In genomic region chr22:45001653-45002052, GRCh38 we compare ENCODE assay signal across 34 cellular contexts. TPM values are rescaled to one million over a fixed set of nuclear protein-coding genes. Genes with fewer than 3 reads are reported as not detected.
"Had no signal": no experiment of that assay in that cellular context is flagged by ENCODE, and none has a peak within 500 bp of the region (broad histone marks: within the 10 kb centered on the region; RNA-seq: fewer than 3 reads in every experiment).

No MANE protein-coding gene starts in this region.

- H3K9me3 Mint-ChIP-seq: activated B cell treated with CpG ODN at 0.5 μM for 24 hours; activated CD4-positive, alpha-beta memory T cell treated with anti-CD3 and anti-CD28 coated beads for 36 hours; activated CD4-positive, alpha-beta memory T cell treated with anti-CD3 and anti-CD28 coated beads, Interleukin-2, amount 10 ng/mL, durations not matched to agents 7 days and 5 days; activated CD4-positive, alpha-beta T cell treated with anti-CD3 and anti-CD28 coated beads, Interleukin-2, amount 10 ng/mL, durations not matched to agents 24 days and 14 days; activated CD4-positive, alpha-beta T cell treated with anti-CD3 and anti-CD28 coated beads, Interleukin-2, amount 10 ng/mL, durations not matched to agents 7 days and 5 days; activated CD8-positive, alpha-beta T cell treated with anti-CD3 and anti-CD28 coated beads for 36 hours; T-helper 1 cell treated with Interleukin-12 subunit alpha and Interleukin-12 subunit beta and Interleukin-4 antibody, amounts not matched to agents 30 μg/mL and 1 μg/mL, for 36 hours; T-helper 2 cell treated with Interferon-gamma antibody and Interleukin-4, amounts not matched to agents 5 μg/mL and 100 μg/mL, for 36 hours; WTC11 had no signal

- H3K27ac Mint-ChIP-seq: activated B cell treated with CpG ODN at 0.5 μM for 24 hours; activated CD4-positive, alpha-beta memory T cell treated with anti-CD3 and anti-CD28 coated beads for 36 hours; activated CD4-positive, alpha-beta memory T cell treated with anti-CD3 and anti-CD28 coated beads, Interleukin-2, amount 10 ng/mL, durations not matched to agents 7 days and 5 days; activated CD4-positive, alpha-beta T cell treated with anti-CD3 and anti-CD28 coated beads for 36 hours; activated CD4-positive, alpha-beta T cell treated with anti-CD3 and anti-CD28 coated beads, Interleukin-2, amount 10 ng/mL, durations not matched to agents 24 days and 14 days; activated CD4-positive, alpha-beta T cell treated with anti-CD3 and anti-CD28 coated beads, Interleukin-2, amount 10 ng/mL, durations not matched to agents 7 days and 5 days; activated CD8-positive, alpha-beta memory T cell treated with anti-CD3 and anti-CD28 coated beads, Interleukin-2, amount 10 ng/mL, durations not matched to agents 7 days and 5 days; activated CD8-positive, alpha-beta T cell treated with anti-CD3 and anti-CD28 coated beads for 36 hours; activated CD8-positive, alpha-beta T cell treated with anti-CD3 and anti-CD28 coated beads, Interleukin-2, amount 10 ng/mL, durations not matched to agents 7 days and 5 days; T-cell; T-helper 1 cell treated with Interleukin-12 subunit alpha and Interleukin-12 subunit beta and Interleukin-4 antibody, amounts not matched to agents 30 μg/mL and 1 μg/mL, for 36 hours; T-helper 17 cell; T-helper 2 cell treated with Interferon-gamma antibody and Interleukin-4, amounts not matched to agents 5 μg/mL and 100 μg/mL, for 36 hours had no signal

- H3K36me3 Mint-ChIP-seq: activated CD8-positive, alpha-beta memory T cell treated with anti-CD3 and anti-CD28 coated beads, Interleukin-2, amount 10 ng/mL, durations not matched to agents 7 days and 5 days; T-cell had no signal

- H3K4me3 Mint-ChIP-seq: activated B cell treated with CpG ODN at 0.5 μM for 24 hours; activated CD4-positive, alpha-beta memory T cell treated with anti-CD3 and anti-CD28 coated beads for 36 hours; activated CD4-positive, alpha-beta memory T cell treated with anti-CD3 and anti-CD28 coated beads, Interleukin-2, amount 10 ng/mL, durations not matched to agents 7 days and 5 days; activated CD4-positive, alpha-beta T cell treated with anti-CD3 and anti-CD28 coated beads for 36 hours; activated CD4-positive, alpha-beta T cell treated with anti-CD3 and anti-CD28 coated beads, Interleukin-2, amount 10 ng/mL, durations not matched to agents 24 days and 14 days; activated CD4-positive, alpha-beta T cell treated with anti-CD3 and anti-CD28 coated beads, Interleukin-2, amount 10 ng/mL, durations not matched to agents 7 days and 5 days; activated CD8-positive, alpha-beta memory T cell treated with anti-CD3 and anti-CD28 coated beads, Interleukin-2, amount 10 ng/mL, durations not matched to agents 7 days and 5 days; activated CD8-positive, alpha-beta T cell treated with anti-CD3 and anti-CD28 coated beads for 36 hours; activated CD8-positive, alpha-beta T cell treated with anti-CD3 and anti-CD28 coated beads, Interleukin-2, amount 10 ng/mL, durations not matched to agents 7 days and 5 days; T-cell; T-helper 1 cell treated with Interleukin-12 subunit alpha and Interleukin-12 subunit beta and Interleukin-4 antibody, amounts not matched to agents 30 μg/mL and 1 μg/mL, for 36 hours; T-helper 17 cell; T-helper 2 cell treated with Interferon-gamma antibody and Interleukin-4, amounts not matched to agents 5 μg/mL and 100 μg/mL, for 36 hours; WTC11 had no signal

- DNase-seq: activated B cell treated with CpG ODN at 0.5 μM for 24 hours; activated CD4-positive, alpha-beta memory T cell treated with anti-CD3 and anti-CD28 coated beads for 36 hours; activated CD4-positive, alpha-beta memory T cell treated with anti-CD3 and anti-CD28 coated beads, Interleukin-2, amount 10 ng/mL, durations not matched to agents 7 days and 5 days; activated CD4-positive, alpha-beta T cell treated with anti-CD3 and anti-CD28 coated beads for 1 hour; activated CD4-positive, alpha-beta T cell treated with anti-CD3 and anti-CD28 coated beads for 36 hours; activated CD4-positive, alpha-beta T cell treated with anti-CD3 and anti-CD28 coated beads for 4 hours; activated CD4-positive, alpha-beta T cell treated with anti-CD3 and anti-CD28 coated beads for 48 hours; activated CD4-positive, alpha-beta T cell treated with anti-CD3 and anti-CD28 coated beads, Interleukin-2, amount 10 ng/mL, durations not matched to agents 24 days and 14 days; activated CD4-positive, alpha-beta T cell treated with anti-CD3 and anti-CD28 coated beads, Interleukin-2, amount 10 ng/mL, durations not matched to agents 7 days and 5 days; activated CD4-positive, alpha-beta T cell treated with anti-CD3 and anti-CD28 coated beads, Interleukin-2, amount 50 U/mL, for 1 hour; activated CD4-positive, alpha-beta T cell treated with anti-CD3 and anti-CD28 coated beads, Interleukin-2, amount 50 U/mL, for 4 hours; activated CD4-positive, alpha-beta T cell treated with anti-CD3 and anti-CD28 coated beads, Interleukin-2, amount 50 U/mL, for 48 hours; activated CD4-positive, CD25-positive, alpha-beta regulatory T cell; activated CD4-positive, CD25-positive, alpha-beta regulatory T cell treated with anti-CD3 and anti-CD28 coated beads, Interleukin-2, amount 50 U/mL, for 72 hours; activated CD8-positive, alpha-beta memory T cell treated with anti-CD3 and anti-CD28 coated beads for 24 hours; activated CD8-positive, alpha-beta memory T cell treated with anti-CD3 and anti-CD28 coated beads, Interleukin-2, amount 10 ng/mL, durations not matched to agents 7 days and 5 days; activated CD8-positive, alpha-beta memory T cell treated with anti-CD3 and anti-CD28 coated beads, Interleukin-2, amount 50 U/mL, for 4 hours; activated CD8-positive, alpha-beta memory T cell treated with anti-CD3 and anti-CD28 coated beads, Interleukin-2, amount 50 U/mL, for 48 hours; activated CD8-positive, alpha-beta T cell treated with anti-CD3 and anti-CD28 coated beads for 36 hours; activated CD8-positive, alpha-beta T cell treated with anti-CD3 and anti-CD28 coated beads, Interleukin-2, amount 10 ng/mL, durations not matched to agents 7 days and 5 days; activated T-cell treated with anti-CD3 and anti-CD28 coated beads for 4 hours; activated T-cell treated with anti-CD3 and anti-CD28 coated beads, Interleukin-2, amount 50 U/mL, for 1 hour; T-cell; T-helper 1 cell; T-helper 17 cell; T-helper 2 cell; T-helper 9 cell; T1000; WERI-Rb-1 had no signal

- H3K27ac ChIP-seq: WERI-Rb-1 had no signal

- ATAC-seq: activated CD4-positive, alpha-beta T cell treated with anti-CD3 and anti-CD28 coated beads for 36 hours; activated CD4-positive, CD25-positive, alpha-beta regulatory T cell treated with anti-CD3 and anti-CD28 coated beads, Interleukin-2, amount 50 U/mL, for 24 hours; activated CD8-positive, alpha-beta memory T cell treated with anti-CD3 and anti-CD28 coated beads, Interleukin-2, amount 10 ng/mL, durations not matched to agents 7 days and 5 days; activated CD8-positive, alpha-beta T cell treated with anti-CD3 and anti-CD28 coated beads for 36 hours; activated CD8-positive, alpha-beta T cell treated with anti-CD3 and anti-CD28 coated beads, Interleukin-2, amount 10 ng/mL, durations not matched to agents 7 days and 5 days; T-helper 17 cell; WTC11 had no signal

- H3K4me1 Mint-ChIP-seq: activated CD4-positive, alpha-beta T cell treated with anti-CD3 and anti-CD28 coated beads, Interleukin-2, amount 10 ng/mL, durations not matched to agents 24 days and 14 days had no signal

RNA-seq across cellular contexts. Expression of gene PHF21B, which starts 8.2 kb away (rescaled TPM):
- total RNA-seq: activated B cell treated with CpG ODN at 0.5 μM for 24 hours; activated CD4-positive, alpha-beta memory T cell treated with anti-CD3 and anti-CD28 coated beads for 36 hours; activated CD4-positive, alpha-beta memory T cell treated with anti-CD3 and anti-CD28 coated beads, Interleukin-2, amount 10 ng/mL, durations not matched to agents 7 days and 5 days; activated CD4-positive, alpha-beta T cell treated with anti-CD3 and anti-CD28 coated beads for 36 hours; activated CD4-positive, alpha-beta T cell treated with anti-CD3 and anti-CD28 coated beads, Interleukin-2, amount 10 ng/mL, durations not matched to agents 7 days and 5 days; T-helper 17 cell; T-helper 2 cell treated with Interferon-gamma antibody and Interleukin-4, amounts not matched to agents 100 ng/mL and 5 ng/mL, for 36 hours had no signal
